15 cellular contexts compared by ENCODE assay signal in genomic region chr13:49679244-49679643, GRCh38. TPM values are rescaled to one million over a fixed set of nuclear protein-coding genes. Genes with fewer than 3 reads are reported as not detected.
A peak's percentile ranks its signal among the peaks of the same experiment; 100 is the strongest.
DNase-seq lines count a peak whose midpoint lies in the region; ATAC-seq and TF ChIP-seq lines count a peak whose summit lies in the region.
"Had no signal": no experiment of that assay in that cellular context is flagged by ENCODE, and none has a peak within 500 bp of the region (broad histone marks: within the 10 kb centered on the region; RNA-seq: fewer than 3 reads in every experiment).

No MANE protein-coding gene starts in this region.

- no peaks in the 10 kb centered on the region for H3K27me3 ChIP-seq in mesenchymal stem cell (ENCODE audit: control insufficient read depth in 1 of 2, insufficient read depth in 1 of 2, low read length in 2 of 2)
- H3K27me3 ChIP-seq: tibial nerve had no signal

- 87% methylated on average over 3 of the region's 3 CpGs for WGBS in mesenchymal stem cell

- H3K4me2 ChIP-seq in mesenchymal stem cell (ENCODE audit: low read length, poor library complexity, severe bottlenecking) = no peak overlapping the region

- DNase-seq in DMS 273 (lab: John Stamatoyannopoulos, UW; ENCODE audit: unreplicated experiment) (peak; percentile 9), DMS 273 treated with DMSO at 0.1 percent for 48 hours (lab: John Stamatoyannopoulos, UW) (no peak), LNCaP clone FGC (ENCODE audit: low read depth) (no peak), chondrocyte (ENCODE audit: low spot score) (no peak), midbrain (lab: John Stamatoyannopoulos, UW) (peak; percentile 16), mesenchymal stem cell (no peak)
- DNase-seq: central memory CD4-positive, alpha-beta T cell; MV-4-11; stimulated activated CD4-positive, alpha-beta T cell treated with anti-CD3 and anti-CD28 coated beads, Interleukin-4, amount 100 ng/mL, for 24 hours had no signal

- H3K4ac ChIP-seq in mesenchymal stem cell (ENCODE audit: low read depth in 1 of 2, low read length in 2 of 2) = no peak overlapping the region

- H3K36me3 ChIP-seq in mesenchymal stem cell (ENCODE audit: control insufficient read depth in 1 of 2, insufficient read depth in 2 of 2, low read depth in 1 of 2, low read length in 2 of 2) = peaks cover 7 to 13% of the 10 kb centered on the region in 2 experiments

- H3K18ac ChIP-seq in mesenchymal stem cell (ENCODE audit: low read depth in 1 of 2, low read length in 2 of 2) = no peak overlapping the region

- no peak overlapping the region for H3K9ac ChIP-seq in mesenchymal stem cell (ENCODE audit: low read length)

- H3K4me1 Mint-ChIP-seq in chondrocyte (ENCODE audit: low read depth) = no peaks in the 10 kb centered on the region

- H3K27ac ChIP-seq in mesenchymal stem cell (ENCODE audit: low read length, poor library complexity, severe bottlenecking) = no peak overlapping the region
- H3K27ac ChIP-seq: 22Rv1, tibial nerve had no signal

- H2AFZ ChIP-seq in mesenchymal stem cell (ENCODE audit: low read depth, low read length) = no peak overlapping the region

- H3K79me1 ChIP-seq in mesenchymal stem cell (replicated peaks; ENCODE audit: low read length, poor library complexity, severe bottlenecking) = peaks cover 35% of the 10 kb centered on the region

- TF ChIP-seq CTCF in LNCaP clone FGC (IDR thresholded peaks at IDR 0.05; ENCODE audit: control insufficient read depth, extremely low read depth, insufficient read depth) (peak; percentile 27; the same call in 1 of the 2 replicates), chondrocyte (IDR thresholded peaks at IDR 0.05) (peak; percentile 62)

- no peak overlapping the region for H2BK5ac ChIP-seq in mesenchymal stem cell (ENCODE audit: low read depth, low read length, poor library complexity, severe bottlenecking)

- no peak overlapping the region for H2AK5ac ChIP-seq in mesenchymal stem cell (ENCODE audit: low read length, severe bottlenecking)

- H3K27me3 Mint-ChIP-seq in chondrocyte (ENCODE audit: low read depth) = no peaks in the 10 kb centered on the region

- no peak overlapping the region for H3K4me3 ChIP-seq in LNCaP clone FGC (ENCODE audit: low read depth, low read length)
- no peak overlapping the region for H3K4me3 ChIP-seq in mesenchymal stem cell (ENCODE audit: insufficient read depth in 1 of 2, low read depth in 1 of 2, low read length in 2 of 2)
- H3K4me3 ChIP-seq: tibial nerve had no signal

- no peak overlapping the region for H3K14ac ChIP-seq in mesenchymal stem cell (ENCODE audit: low read length in 2 of 2)

- no peaks in the 10 kb centered on the region for H3K36me3 Mint-ChIP-seq in chondrocyte (ENCODE audit: low read depth)

- no peak overlapping the region for H3K4me3 Mint-ChIP-seq in chondrocyte (ENCODE audit: unreplicated experiment)
- H3K4me3 Mint-ChIP-seq: neural crest cell had no signal

- no peaks in the 10 kb centered on the region for H3K4me1 ChIP-seq in mesenchymal stem cell (ENCODE audit: control insufficient read depth, insufficient read depth, low read depth, low read length)
- H3K4me1 ChIP-seq: tibial nerve had no signal

- H4K91ac ChIP-seq in mesenchymal stem cell (ENCODE audit: low read length) = no peak overlapping the region

- no peak overlapping the region for H3K23ac ChIP-seq in mesenchymal stem cell (ENCODE audit: low read length in 2 of 2)

- H2BK120ac ChIP-seq in mesenchymal stem cell (ENCODE audit: low read depth, low read length) = no peak overlapping the region

- no peak for ATAC-seq in HG02759 (IDR thresholded peaks at IDR 0.05; ENCODE audit: unreplicated experiment)
- ATAC-seq in GM19023 (IDR thresholded peaks at IDR 0.05; ENCODE audit: unreplicated experiment) = no peak
- ATAC-seq: Right ventricle myocardium inferior had no signal

- H3K9me3 Mint-ChIP-seq in chondrocyte (ENCODE audit: low read depth) = no peaks in the 10 kb centered on the region

- no peak overlapping the region for H4K8ac ChIP-seq in mesenchymal stem cell (ENCODE audit: low read length)

- no peaks in the 10 kb centered on the region for H3K9me3 ChIP-seq in mesenchymal stem cell (ENCODE audit: control insufficient read depth, low read length)

- H2BK15ac ChIP-seq in mesenchymal stem cell (ENCODE audit: low read depth, poor library complexity, severe bottlenecking) = no peak overlapping the region

- no peak overlapping the region for H3K27ac Mint-ChIP-seq in chondrocyte (ENCODE audit: unreplicated experiment)

- H2BK12ac ChIP-seq in mesenchymal stem cell (ENCODE audit: low read length in 2 of 2) = no peak overlapping the region

RNA-seq across cellular contexts. Expression of gene EBPL, which starts 12.0 kb away (rescaled TPM):
- 22.9 to 27.3 TPM (median 23.8 TPM) in 3 replicates for total RNA-seq in chondrocyte
- polyA plus RNA-seq in mesenchymal stem cell (2013, experiment 1 of 2) = 64.8 TPM
- 66.7 TPM for polyA plus RNA-seq in mesenchymal stem cell (2013, experiment 2 of 2)

RNA-seq across cellular contexts. Expression of gene ARL11, which starts 50.9 kb away (rescaled TPM):
- total RNA-seq in chondrocyte = not detected in 3 replicates
- polyA plus RNA-seq in mesenchymal stem cell (2013, experiment 1 of 2) = 0.01 TPM
- 0.01 TPM for polyA plus RNA-seq in mesenchymal stem cell (2013, experiment 2 of 2)
- total RNA-seq: neural crest cell had no signal

Comparison
In these comparisons a context has a peak if more than half of its experiments do, and no peak if none do; other contexts are left out.
1. DNase-seq: peak in DMS 273 (single experiment) and midbrain (single experiment); none in DMS 273 treated with DMSO at 0.1 percent for 48 hours (single experiment), LNCaP clone FGC (single experiment), chondrocyte (single experiment) and mesenchymal stem cell (single experiment).